ENCODE assay signal across 10 cellular contexts in the genomic region with DNA sequence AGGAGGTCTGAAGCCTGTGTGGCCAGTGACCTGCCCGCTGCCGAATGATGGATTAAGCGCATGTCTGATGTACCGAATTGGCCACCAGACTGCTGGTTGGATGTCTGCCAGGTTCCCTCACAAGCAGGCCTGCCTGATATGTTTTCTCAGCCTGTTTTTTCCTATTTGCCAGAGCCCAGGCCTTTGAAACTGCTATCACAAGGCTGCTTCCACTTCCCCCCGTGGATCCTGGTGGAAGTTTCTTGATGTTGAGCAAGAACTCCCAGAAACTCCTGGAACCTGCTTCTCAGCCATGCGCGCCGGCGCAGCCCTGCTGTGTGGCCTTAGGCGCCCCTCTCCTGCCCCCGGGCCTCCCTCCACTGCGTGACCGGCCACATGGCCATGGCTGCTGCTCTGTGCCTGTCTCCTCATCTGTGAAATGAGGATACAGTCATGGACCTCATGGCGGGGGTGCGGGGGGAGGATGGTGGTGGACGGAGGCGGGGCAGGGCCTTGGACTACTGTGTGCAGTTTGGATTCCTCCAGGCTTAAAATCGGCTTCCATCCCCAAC. TPM values are rescaled to one million over a fixed set of nuclear protein-coding genes. Genes with fewer than 3 reads are reported as not detected.
DNase-seq lines count a peak whose midpoint lies in the region; ATAC-seq and TF ChIP-seq lines count a peak whose summit lies in the region.
"Had no signal": no experiment of that assay in that cellular context is flagged by ENCODE, and none has a peak within 500 bp of the region (broad histone marks: within the 10 kb centered on the region; RNA-seq: fewer than 3 reads in every experiment).

No MANE protein-coding gene starts in this region.

- H3K9me3 ChIP-seq in body of pancreas (no peaks in the 10 kb centered on the region), iPS-18a (ENCODE audit: control insufficient read depth, low read depth, low read length) (no peaks in the 10 kb centered on the region)

- H3K27ac ChIP-seq in body of pancreas: peak overlapping the region; percentile 30 to 66 (median 50)
- H3K27ac ChIP-seq in iPS-18a (ENCODE audit: low read length): no peak overlapping the region
- H3K27ac ChIP-seq: 22Rv1, epithelial cell of prostate had no signal

- no peak for TF ChIP-seq POLR2A in body of pancreas (IDR thresholded peaks at IDR 0.05)

- no peak for ATAC-seq in body of pancreas
- ATAC-seq in sciatic nerve: peak; percentile 61
- no peak for ATAC-seq in GM21367 (IDR thresholded peaks at IDR 0.05; ENCODE audit: unreplicated experiment)

- peaks cover 20% of the 10 kb centered on the region for H3K4me1 ChIP-seq in body of pancreas
- H3K4me1 ChIP-seq in iPS-18a (ENCODE audit: control insufficient read depth, low read depth, low read length): peaks cover 9% of the 10 kb centered on the region

- DNase-seq in DMS 273 (lab: John Stamatoyannopoulos, UW; ENCODE audit: unreplicated experiment) (peak; percentile 70), DMS 273 treated with DMSO at 0.1 percent for 48 hours (lab: John Stamatoyannopoulos, UW) (no peak), body of pancreas (peak; percentile 36 to 68 (median 60)), sciatic nerve (ENCODE audit: low spot score) (no peak), NCI-H1930 (lab: John Stamatoyannopoulos, UW) (no peak), activated T-cell treated with anti-CD3 and anti-CD28 coated beads for 4 hours (no peak)

- H3K36me3 ChIP-seq in body of pancreas (replicated peaks in 1 of 2; ENCODE audit: insufficient read depth in 1 of 2, low read depth in 2 of 2) (no peaks in the 10 kb centered on the region), iPS-18a (ENCODE audit: control insufficient read depth, low read depth, low read length) (no peaks in the 10 kb centered on the region)

- no peak for TF ChIP-seq CTCF in body of pancreas (IDR thresholded peaks at IDR 0.05)

- H3K27me3 ChIP-seq in body of pancreas: no peaks in the 10 kb centered on the region
- no peaks in the 10 kb centered on the region for H3K27me3 ChIP-seq in iPS-18a (ENCODE audit: control insufficient read depth, insufficient read depth, low read length)

- intact Hi-C loops in body of pancreas (cut with DNase I): no loop called here
- intact Hi-C loops in sciatic nerve (cut with DNase I): no loop called here

- WGBS in body of pancreas, 2 donors: 78 to 80% methylated on average over 11 to 18 of the region's 18 CpGs

- no peak overlapping the region for H3K4me3 ChIP-seq in body of pancreas
- peak overlapping the region; percentile 43 for H3K4me3 ChIP-seq in iPS-18a (ENCODE audit: low read length)

- H3K9ac ChIP-seq in iPS-18a (ENCODE audit: low read length): peak overlapping the region; percentile 63

RNA-seq across cellular contexts. Expression of a gene that starts 56.6 kb away (rescaled TPM):
- total RNA-seq in body of pancreas: 100 to 1,000 TPM; 137 to 199 TPM
- 340 TPM for total RNA-seq in sciatic nerve

Comparison
In these comparisons a context has a peak if more than half of its experiments do, and no peak if none do; other contexts are left out.
1. DNase-seq: peak in DMS 273 (single experiment) and body of pancreas (4 of 4); none in DMS 273 treated with DMSO at 0.1 percent for 48 hours (single experiment), sciatic nerve (single experiment), NCI-H1930 (0 of 2) and activated T-cell treated with anti-CD3 and anti-CD28 coated beads for 4 hours (single experiment).